Comparison of ENCODE assay signal across 8 cellular contexts in the genomic region with DNA sequence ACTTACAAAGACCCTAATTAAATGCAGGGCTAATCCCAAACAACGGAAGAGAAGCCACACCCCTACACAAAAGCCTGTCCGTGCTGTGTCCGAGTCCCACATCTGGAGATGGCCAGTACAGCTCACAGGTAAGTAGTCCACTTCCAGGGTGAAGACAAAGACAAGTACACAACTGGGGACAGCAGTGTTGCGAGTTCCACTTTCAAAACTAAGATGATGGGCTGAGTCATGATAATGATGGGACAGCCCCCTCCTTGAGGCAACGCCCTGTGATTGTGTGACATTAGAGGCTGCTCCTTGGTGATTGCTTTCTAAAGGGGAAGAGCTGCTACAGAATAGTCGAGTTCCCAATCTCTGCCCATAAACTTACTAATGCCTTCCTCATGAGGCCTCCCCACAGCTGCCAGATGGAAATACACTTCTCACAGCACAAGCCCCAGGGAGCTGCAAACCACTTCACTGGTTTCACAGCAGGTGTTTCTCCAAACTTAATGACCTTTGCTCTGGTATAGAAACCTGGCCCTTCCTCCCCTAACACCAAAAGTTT. TPM values are rescaled to one million over a fixed set of nuclear protein-coding genes. Genes with fewer than 3 reads are reported as not detected.
DNase-seq lines count a peak whose midpoint lies in the region; ATAC-seq and TF ChIP-seq lines count a peak whose summit lies in the region.

No MANE protein-coding gene starts in this region.

- no peak for TF ChIP-seq CTCF in BE2C (IDR thresholded peaks at IDR 0.05; ENCODE audit: low read depth, low read length)

- no peaks in the 10 kb centered on the region for H3K9me3 ChIP-seq in BLaER1 treated with 17β-estradiol and CSF1 and Interleukin-3, amounts not matched to agents 10 nM and 100 nM (replicated peaks in 1 of 11)
- no peaks in the 10 kb centered on the region for H3K9me3 ChIP-seq in BE2C

- peaks cover 16 to 53% (median 40%) of the 10 kb centered on the region in 10 experiments; a peak in 19 of 20 replicates for H3K4me1 ChIP-seq in BLaER1 treated with 17β-estradiol and CSF1 and Interleukin-3, amounts not matched to agents 10 nM and 100 nM
- H3K4me1 ChIP-seq in BE2C: no peaks in the 10 kb centered on the region

- H3K4me1 Mint-ChIP-seq in activated CD4-positive, alpha-beta memory T cell treated with anti-CD3 and anti-CD28 coated beads for 36 hours (ENCODE audit: low read depth): peaks cover 60% of the 10 kb centered on the region
- no peaks in the 10 kb centered on the region for H3K4me1 Mint-ChIP-seq in immature natural killer cell

- ATAC-seq in GM19324 (IDR thresholded peaks at IDR 0.05; ENCODE audit: low FRiP score, unreplicated experiment) (peak; percentile 76), HG03159 (IDR thresholded peaks at IDR 0.05; ENCODE audit: unreplicated experiment) (peak; percentile 77)

- peaks cover 22 to 97% (median 81%) of the 10 kb centered on the region in 11 experiments for H3K36me3 ChIP-seq in BLaER1 treated with 17β-estradiol and CSF1 and Interleukin-3, amounts not matched to agents 10 nM and 100 nM
- H3K36me3 ChIP-seq in BE2C: no peaks in the 10 kb centered on the region

- H3K4me2 ChIP-seq in BLaER1 treated with 17β-estradiol and CSF1 and Interleukin-3, amounts not matched to agents 10 nM and 100 nM: peak overlapping the region in 8 of 11 experiments; percentile 0 to 93 (median 76); a peak in 12 of 22 replicates

- H3K27ac ChIP-seq in BLaER1 treated with 17β-estradiol and CSF1 and Interleukin-3, amounts not matched to agents 10 nM and 100 nM: peak overlapping the region in 7 of 11 experiments; percentile 6 to 78 (median 58); a peak in 12 of 22 replicates

- no peaks in the 10 kb centered on the region for H3K27me3 ChIP-seq in BLaER1 treated with 17β-estradiol and CSF1 and Interleukin-3, amounts not matched to agents 10 nM and 100 nM
- H3K27me3 ChIP-seq in BE2C: no peaks in the 10 kb centered on the region

- no peaks in the 10 kb centered on the region for H3K27me3 Mint-ChIP-seq in activated CD4-positive, alpha-beta memory T cell treated with anti-CD3 and anti-CD28 coated beads for 36 hours
- peaks cover 0 to 2% (median 2%) of the 10 kb centered on the region in 3 donors for H3K27me3 Mint-ChIP-seq in immature natural killer cell (ENCODE audit: low read depth in 3 of 3)

- POLR2A ChIA-PET in activated CD4-positive, alpha-beta memory T cell treated with anti-CD3 and anti-CD28 coated beads for 36 hours (lab: Charles Lee): interaction anchor here (0.7 to 0.8 kb wide), 2 partner anchors 12 to 58 kb away, joined by 3 read pairs; a partner anchor contains a TSS

- CTCF ChIA-PET in activated CD4-positive, alpha-beta memory T cell treated with anti-CD3 and anti-CD28 coated beads for 36 hours (lab: Charles Lee): interaction anchor here (0.7 to 1.8 kb wide), 5 partner anchors 8 to 252 kb away, joined by 3 to 11 read pairs (median 3); a partner anchor contains a TSS

- DNase-seq in activated CD4-positive, alpha-beta memory T cell treated with anti-CD3 and anti-CD28 coated beads for 36 hours: peak; percentile 77
- peak; percentile 61 for DNase-seq in stimulated activated CD4-positive, alpha-beta T cell treated with anti-CD3 and anti-CD28 coated beads, Interleukin-1b, Interleukin-23, amount 100 ng/mL, for 48 hours
- no peak for DNase-seq in BE2C
- no peak for DNase-seq in NCI-H2107 treated with DMSO at 0.1 percent for 48 hours (lab: John Stamatoyannopoulos, UW; ENCODE audit: unreplicated experiment)
- no peak for DNase-seq in immature natural killer cell

- H3K4me3 Mint-ChIP-seq in activated CD4-positive, alpha-beta memory T cell treated with anti-CD3 and anti-CD28 coated beads for 36 hours: peak overlapping the region; percentile 38
- H3K4me3 Mint-ChIP-seq in immature natural killer cell: no peak overlapping the region

- no peak overlapping the region for H3K4me3 ChIP-seq in BLaER1 treated with 17β-estradiol and CSF1 and Interleukin-3, amounts not matched to agents 10 nM and 100 nM
- H3K4me3 ChIP-seq in BE2C (ENCODE audit: low read depth, low read length): no peak overlapping the region

- H3K27ac Mint-ChIP-seq in activated CD4-positive, alpha-beta memory T cell treated with anti-CD3 and anti-CD28 coated beads for 36 hours: peak overlapping the region; percentile 83
- no peak overlapping the region for H3K27ac Mint-ChIP-seq in immature natural killer cell

- H4K20me1 ChIP-seq in BLaER1 treated with 17β-estradiol and CSF1 and Interleukin-3, amounts not matched to agents 10 nM and 100 nM: peaks cover 0 to 8% (median 0%) of the 10 kb centered on the region in 11 experiments; a peak in 2 of 22 replicates

- intact Hi-C loops in activated CD4-positive, alpha-beta memory T cell treated with anti-CD3 and anti-CD28 coated beads for 36 hours (cut with micrococcal nuclease): loop anchor here (1.0 to 10.0 kb wide), 2 partner anchors 8 to 792 kb away; a partner anchor contains a TSS

- no peaks in the 10 kb centered on the region for H3K9me3 Mint-ChIP-seq in activated CD4-positive, alpha-beta memory T cell treated with anti-CD3 and anti-CD28 coated beads for 36 hours
- H3K9me3 Mint-ChIP-seq in immature natural killer cell: no peaks in the 10 kb centered on the region

- H3K36me3 Mint-ChIP-seq in activated CD4-positive, alpha-beta memory T cell treated with anti-CD3 and anti-CD28 coated beads for 36 hours: peaks cover 37% of the 10 kb centered on the region
- H3K36me3 Mint-ChIP-seq in immature natural killer cell: peaks cover 23 to 58% (median 28%) of the 10 kb centered on the region in 3 donors

- H3K9ac ChIP-seq in BLaER1 treated with 17β-estradiol and CSF1 and Interleukin-3, amounts not matched to agents 10 nM and 100 nM: peak overlapping the region in 5 of 11 experiments; percentile 4 to 57 (median 28); a peak in 7 of 22 replicates

RNA-seq across cellular contexts. Expression of a gene that starts 27.6 kb away (rescaled TPM):
- total RNA-seq in activated CD4-positive, alpha-beta memory T cell treated with anti-CD3 and anti-CD28 coated beads for 36 hours: 10 to 100 TPM; 35.0 to 38.2 TPM
- 14.9 TPM for polyA plus RNA-seq in BE2C (2012; ENCODE audit: insufficient read depth, insufficient read length, low read depth)
- polyA plus RNA-seq in immature natural killer cell: 10 to 100 TPM; 14.2 to 29.2 (median 21.7) TPM

RNA-seq across cellular contexts. Expression of a gene that starts 56.8 kb away (rescaled TPM):
- total RNA-seq in activated CD4-positive, alpha-beta memory T cell treated with anti-CD3 and anti-CD28 coated beads for 36 hours: 10 to 100 TPM; 22.1 to 22.8 TPM
- polyA plus RNA-seq in BE2C (2012; ENCODE audit: insufficient read depth, insufficient read length, low read depth): 1.6 TPM
- polyA plus RNA-seq in immature natural killer cell: 10 to 100 TPM in 2 of 3 donors, 1 to 10 TPM in 1; 6.6 to 12.9 (median 12.3) TPM

RNA-seq across cellular contexts. Expression of a gene that starts 58.3 kb away (rescaled TPM):
- total RNA-seq in activated CD4-positive, alpha-beta memory T cell treated with anti-CD3 and anti-CD28 coated beads for 36 hours: 10 to 100 TPM; 23.8 to 25.9 TPM
- 0.39 TPM for polyA plus RNA-seq in BE2C (2012; ENCODE audit: insufficient read depth, insufficient read length, low read depth)
- polyA plus RNA-seq in immature natural killer cell: 10 to 100 TPM; 14.7 to 36.8 (median 26.1) TPM

Comparison
In these comparisons a context has a peak if more than half of its experiments do, and no peak if none do; other contexts are left out.
1. DNase-seq: peak in activated CD4-positive, alpha-beta memory T cell treated with anti-CD3 and anti-CD28 coated beads for 36 hours (single experiment) and stimulated activated CD4-positive, alpha-beta T cell treated with anti-CD3 and anti-CD28 coated beads, Interleukin-1b, Interleukin-23, amount 100 ng/mL, for 48 hours (single experiment); none in BE2C (single experiment), NCI-H2107 treated with DMSO at 0.1 percent for 48 hours (single experiment) and immature natural killer cell (0 of 3).